Comparison of ENCODE assay signal across 11 cellular contexts in the genomic region with DNA sequence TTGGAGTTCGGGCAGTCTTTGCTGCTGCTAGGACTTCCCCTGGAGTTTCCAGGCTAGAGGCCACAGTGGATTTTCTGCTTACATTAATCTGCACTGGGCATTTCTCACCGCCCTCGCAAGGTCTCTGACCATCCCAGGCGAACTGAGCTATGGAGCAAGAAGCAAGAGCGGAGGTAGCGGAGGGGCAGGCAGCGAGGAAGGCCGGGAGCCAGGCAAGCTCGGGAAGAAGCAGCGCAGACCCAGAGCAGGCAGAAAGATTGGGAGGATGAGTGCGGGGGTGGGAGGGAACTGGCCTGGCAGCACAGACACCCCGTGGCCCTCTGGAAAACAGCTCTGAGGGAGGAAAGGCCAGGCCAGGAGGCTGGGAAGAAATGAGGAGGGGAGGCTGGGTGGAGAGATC. TPM values are rescaled to one million over a fixed set of nuclear protein-coding genes. Genes with fewer than 3 reads are reported as not detected.
DNase-seq lines count a peak whose midpoint lies in the region; ATAC-seq and TF ChIP-seq lines count a peak whose summit lies in the region.
"Had no signal": no experiment of that assay in that cellular context is flagged by ENCODE, and none has a peak within 500 bp of the region (broad histone marks: within the 10 kb centered on the region; RNA-seq: fewer than 3 reads in every experiment).

No MANE protein-coding gene starts in this region.

- H3K27ac Mint-ChIP-seq in Calu3 (ENCODE audit: unreplicated experiment): no peak overlapping the region
- peak overlapping the region; percentile 83 to 88 for H3K27ac Mint-ChIP-seq in T-cell
- peak overlapping the region; percentile 100 for H3K27ac Mint-ChIP-seq in stimulated activated memory B cell treated with anti-CD40 and anti-IgM and Interleukin-4, amounts not matched to agents 10 μg/mL and 1 μg/mL and 100 μg/mL, for 72 hours

- TF ChIP-seq CTCF in Calu3 (IDR thresholded peaks at IDR 0.05; ENCODE audit: unreplicated experiment): no peak
- no peak for TF ChIP-seq CTCF in gastroesophageal sphincter (IDR thresholded peaks at IDR 0.05)
- TF ChIP-seq CTCF in adrenal gland (IDR thresholded peaks at IDR 0.05): no peak

- TF ChIP-seq POLR2A in gastroesophageal sphincter (IDR thresholded peaks at IDR 0.05): no peak
- TF ChIP-seq POLR2A in adrenal gland (IDR thresholded peaks at IDR 0.05): no peak

- peak overlapping the region; percentile 98 for H3K4me3 Mint-ChIP-seq in Calu3 (ENCODE audit: low read depth, unreplicated experiment)
- peak overlapping the region; percentile 86 to 94 (median 88) for H3K4me3 Mint-ChIP-seq in T-cell
- peak overlapping the region; percentile 97 for H3K4me3 Mint-ChIP-seq in stimulated activated memory B cell treated with anti-CD40 and anti-IgM and Interleukin-4, amounts not matched to agents 10 μg/mL and 1 μg/mL and 100 μg/mL, for 72 hours

- TF ChIP-seq EP300 in gastroesophageal sphincter (IDR thresholded peaks at IDR 0.05): no peak

- H3K4me1 Mint-ChIP-seq in Calu3 (ENCODE audit: low read depth, unreplicated experiment): peaks cover 51% of the 10 kb centered on the region
- H3K4me1 Mint-ChIP-seq in T-cell: peaks cover 78 to 84% (median 82%) of the 10 kb centered on the region in 3 donors
- peaks cover 84% of the 10 kb centered on the region for H3K4me1 Mint-ChIP-seq in stimulated activated memory B cell treated with anti-CD40 and anti-IgM and Interleukin-4, amounts not matched to agents 10 μg/mL and 1 μg/mL and 100 μg/mL, for 72 hours

- no peak for DNase-seq in Calu3
- DNase-seq in T-cell: no peak
- no peak for DNase-seq in adrenal gland
- no peak for DNase-seq in DMS153 (lab: John Stamatoyannopoulos, UW)

- ATAC-seq in T-cell (replicated peaks in 1 of 4) (no peak), gastroesophageal sphincter (no peak), GM18907 (IDR thresholded peaks at IDR 0.05; ENCODE audit: unreplicated experiment) (no peak)
- no peak for ATAC-seq in stimulated activated memory B cell treated with anti-CD40 and anti-IgM and Interleukin-4, amounts not matched to agents 10 μg/mL and 1 μg/mL and 100 μg/mL, for 72 hours

- BruUV-seq in Calu3 (replicated peaks; lab: Mats Ljungman, UMichigan): no TSS peak

- H3K4me1 ChIP-seq in gastroesophageal sphincter: peaks cover 0 to 68% (median 30%) of the 10 kb centered on the region in 3 donors
- H3K4me1 ChIP-seq in adrenal gland (replicated peaks in 1 of 2): peaks cover 0 to 50% of the 10 kb centered on the region in 2 donors

- H3K9me3 ChIP-seq in gastroesophageal sphincter: no peaks in the 10 kb centered on the region
- no peaks in the 10 kb centered on the region for H3K9me3 ChIP-seq in adrenal gland (replicated peaks in 1 of 3)
- H3K9me3 ChIP-seq: ascending aorta, suprapubic skin had no signal

- H3K4me3 ChIP-seq in gastroesophageal sphincter (no peak overlapping the region), adrenal gland (no peak overlapping the region)
- H3K4me3 ChIP-seq: ascending aorta, suprapubic skin had no signal

- 14 to 45% methylated on average over 1 to 6 of the region's 12 CpGs for WGBS in gastroesophageal sphincter (ENCODE audit: low coverage in 1 of 2), 2 donors
- WGBS in adrenal gland, 4 donors: 70 to 90% (median 78%) methylated on average over 12 of the region's 12 CpGs

- H3K27me3 ChIP-seq in gastroesophageal sphincter (peaks cover 5% of the 10 kb centered on the region), adrenal gland (no peaks in the 10 kb centered on the region)
- H3K27me3 ChIP-seq: ascending aorta, suprapubic skin had no signal

- intact Hi-C loops in Calu3 (cut with micrococcal nuclease; ENCODE audit: unreplicated experiment) (no loop called here), adrenal gland (cut with DNase I) (no loop called here)

- H3K9me3 Mint-ChIP-seq in Calu3 (ENCODE audit: low read depth, unreplicated experiment) (no peaks in the 10 kb centered on the region), T-cell (no peaks in the 10 kb centered on the region)
- no peaks in the 10 kb centered on the region for H3K9me3 Mint-ChIP-seq in stimulated activated memory B cell treated with anti-CD40 and anti-IgM and Interleukin-4, amounts not matched to agents 10 μg/mL and 1 μg/mL and 100 μg/mL, for 72 hours

- no peaks in the 10 kb centered on the region for H3K27me3 Mint-ChIP-seq in Calu3 (ENCODE audit: unreplicated experiment)
- H3K27me3 Mint-ChIP-seq in T-cell: no peaks in the 10 kb centered on the region
- no peaks in the 10 kb centered on the region for H3K27me3 Mint-ChIP-seq in stimulated activated memory B cell treated with anti-CD40 and anti-IgM and Interleukin-4, amounts not matched to agents 10 μg/mL and 1 μg/mL and 100 μg/mL, for 72 hours

- CTCF ChIA-PET in Calu3 (lab: Charles Lee) (no interaction called here), T-cell (lab: Charles Lee) (interaction anchor here (0.5 to 1.4 kb wide), 3 partner anchors 14 to 62 kb away, joined by 3 read pairs; no protein-coding TSS in a partner anchor)

- no peaks in the 10 kb centered on the region for H3K36me3 ChIP-seq in gastroesophageal sphincter
- H3K36me3 ChIP-seq in adrenal gland (replicated peaks in 1 of 2): peaks cover 0 to 4% of the 10 kb centered on the region in 2 donors
- H3K36me3 ChIP-seq: ascending aorta, suprapubic skin had no signal

- H3K27ac ChIP-seq in gastroesophageal sphincter (peak overlapping the region in 3 of 4 donors; percentile 14 to 31 (median 21)), adrenal gland (peak overlapping the region in 1 of 5 donors; percentile 8)
- H3K27ac ChIP-seq: ascending aorta, epithelial cell of prostate, suprapubic skin, VCaP had no signal

- POLR2A ChIA-PET in T-cell (lab: Charles Lee): no interaction called here

- H3K36me3 Mint-ChIP-seq in Calu3 (ENCODE audit: insufficient read depth, unreplicated experiment) (peaks cover 68% of the 10 kb centered on the region), T-cell (peaks cover 33% of the 10 kb centered on the region)
- H3K36me3 Mint-ChIP-seq in stimulated activated memory B cell treated with anti-CD40 and anti-IgM and Interleukin-4, amounts not matched to agents 10 μg/mL and 1 μg/mL and 100 μg/mL, for 72 hours: peaks cover 73% of the 10 kb centered on the region

RNA-seq across cellular contexts. Expression of a gene that starts 3.8 kb away (rescaled TPM):
- 312 and 343 TPM in 2 replicates for total RNA-seq in Calu3 (2022)
- total RNA-seq in T-cell: 100 to 1,000 TPM; 205 to 265 (median 221) TPM
- 10 to 100 TPM; 13.1 to 46.2 (median 37.3) TPM for total RNA-seq in gastroesophageal sphincter
- 10 to 100 TPM; 30.0 to 93.8 (median 61.8) TPM for total RNA-seq in adrenal gland
- polyA plus RNA-seq in adrenal gland: 10 to 100 TPM; 45.4 to 54.5 (median 53.0) TPM

RNA-seq across cellular contexts. Expression of a gene that starts 34.2 kb away (rescaled TPM):
- 90.4 and 93.6 TPM in 2 replicates for total RNA-seq in Calu3 (2022)
- 100 to 1,000 TPM in 3 of 5 donors, 10 to 100 TPM in 2; 96.1 to 135 (median 127) TPM for total RNA-seq in T-cell
- total RNA-seq in gastroesophageal sphincter: 100 to 1,000 TPM in 1 of 4 donors, 10 to 100 TPM in 3; 70.5 to 114 (median 80.5) TPM
- total RNA-seq in adrenal gland: 10 to 100 TPM; 35.5 to 81.6 (median 60.4) TPM
- polyA plus RNA-seq in adrenal gland: 10 to 100 TPM; 10.7 to 25.2 (median 22.8) TPM
